ENCODE assay signal across 10 cellular contexts in the genomic region with DNA sequence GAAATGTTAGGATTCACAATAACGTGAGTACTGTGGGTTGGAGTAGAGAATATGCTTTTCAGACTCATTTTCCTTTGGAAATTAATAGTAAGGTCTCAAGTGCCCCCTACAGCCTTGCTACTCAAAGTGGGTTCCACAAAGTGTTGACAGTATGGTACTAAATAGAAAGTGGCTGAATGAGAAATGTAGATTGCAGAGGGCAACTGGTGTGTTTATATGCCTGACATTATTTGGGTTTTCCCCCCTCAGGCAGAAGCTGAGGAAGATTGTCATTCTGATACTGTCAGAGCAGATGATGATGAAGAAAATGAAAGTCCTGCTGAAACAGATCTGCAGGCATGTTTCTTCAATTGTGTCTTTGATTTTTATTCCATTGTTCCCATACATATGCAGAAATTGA. TPM values are rescaled to one million over a fixed set of nuclear protein-coding genes. Genes with fewer than 3 reads are reported as not detected.
DNase-seq lines count a peak whose midpoint lies in the region; ATAC-seq and TF ChIP-seq lines count a peak whose summit lies in the region.
"Had no signal": no experiment of that assay in that cellular context is flagged by ENCODE, and none has a peak within 500 bp of the region (broad histone marks: within the 10 kb centered on the region; RNA-seq: fewer than 3 reads in every experiment).

No MANE protein-coding gene starts in this region.

- H3K4me3 ChIP-seq in CD8-positive, alpha-beta T cell (ENCODE audit: low read depth, low read length): no peak overlapping the region
- no peak overlapping the region for H3K4me3 ChIP-seq in colonic mucosa

- CTCF ChIA-PET in CD8-positive, alpha-beta T cell (lab: Charles Lee): interaction anchor here (0.6 kb wide), 1 partner anchor 184 kb away, joined by 3 read pairs; no protein-coding TSS in a partner anchor

- H3K27me3 ChIP-seq in CD8-positive, alpha-beta T cell (ENCODE audit: insufficient read depth, low read length): no peaks in the 10 kb centered on the region
- H3K27me3 ChIP-seq in colonic mucosa: no peaks in the 10 kb centered on the region

- peak; percentile 43 for ATAC-seq in CD8-positive, alpha-beta T cell
- peak; percentile 70 for ATAC-seq in GM18861 (IDR thresholded peaks at IDR 0.05; ENCODE audit: unreplicated experiment)
- peak; percentile 91 for ATAC-seq in HG02884 (IDR thresholded peaks at IDR 0.05; ENCODE audit: unreplicated experiment)
- ATAC-seq in activated naive CD4-positive, alpha-beta T cell treated with anti-CD3 and anti-CD28 coated beads, Interleukin-2, amount 50 U/mL, for 72 hours: peak; percentile 99

- H3K27ac Mint-ChIP-seq in CD8-positive, alpha-beta T cell: no peak overlapping the region
- peak overlapping the region; percentile 12 to 37 for H3K27ac Mint-ChIP-seq in activated naive CD4-positive, alpha-beta T cell treated with anti-CD3 and anti-CD28 coated beads, Interleukin-2, amount 50 U/mL, for 72 hours

- no peak for DNase-seq in CD8-positive, alpha-beta T cell
- DNase-seq in activated naive CD4-positive, alpha-beta T cell treated with anti-CD3 and anti-CD28 coated beads, Interleukin-2, amount 50 U/mL, for 72 hours (ENCODE audit: low spot score in 2 of 2): peak in 1 of 2 donors; percentile 26
- DNase-seq in NCI-H2171 (lab: John Stamatoyannopoulos, UW) (no peak), GM19238 (ENCODE audit: insufficient read length, low spot score) (no peak), colonic mucosa (no peak), kidney glomerular epithelial cell (lab: John Stamatoyannopoulos, UW) (no peak)
- DNase-seq: aorta, NCI-H187 had no signal

- peaks cover 13% of the 10 kb centered on the region for H3K36me3 ChIP-seq in CD8-positive, alpha-beta T cell (ENCODE audit: insufficient read depth, low read length)
- H3K36me3 ChIP-seq in colonic mucosa: no peaks in the 10 kb centered on the region

- no peaks in the 10 kb centered on the region for H3K9me3 ChIP-seq in CD8-positive, alpha-beta T cell (ENCODE audit: low read length)
- H3K9me3 ChIP-seq in colonic mucosa: no peaks in the 10 kb centered on the region

- peaks cover 34% of the 10 kb centered on the region for H3K36me3 Mint-ChIP-seq in CD8-positive, alpha-beta T cell
- H3K36me3 Mint-ChIP-seq in activated naive CD4-positive, alpha-beta T cell treated with anti-CD3 and anti-CD28 coated beads, Interleukin-2, amount 50 U/mL, for 72 hours: peaks cover 4 to 14% of the 10 kb centered on the region in 2 donors

- POLR2A ChIA-PET in CD8-positive, alpha-beta T cell (lab: Charles Lee): no interaction called here

- H3K27me3 Mint-ChIP-seq in CD8-positive, alpha-beta T cell (ENCODE audit: low read depth): no peaks in the 10 kb centered on the region

- H3K4me3 Mint-ChIP-seq in CD8-positive, alpha-beta T cell: no peak overlapping the region

- peaks cover 16% of the 10 kb centered on the region for H3K4me1 ChIP-seq in CD8-positive, alpha-beta T cell (ENCODE audit: insufficient read depth, low read length)
- peaks cover 7% of the 10 kb centered on the region for H3K4me1 ChIP-seq in colonic mucosa

- no peak for TF ChIP-seq CTCF in CD8-positive, alpha-beta T cell (IDR thresholded peaks at IDR 0.05)
- no peak for TF ChIP-seq CTCF in colonic mucosa (IDR thresholded peaks at IDR 0.05)

- H3K9me3 Mint-ChIP-seq in CD8-positive, alpha-beta T cell: no peaks in the 10 kb centered on the region
- H3K9me3 Mint-ChIP-seq in activated naive CD4-positive, alpha-beta T cell treated with anti-CD3 and anti-CD28 coated beads, Interleukin-2, amount 50 U/mL, for 72 hours: no peaks in the 10 kb centered on the region

- H3K27ac ChIP-seq in CD8-positive, alpha-beta T cell (ENCODE audit: low read depth, low read length): no peak overlapping the region
- no peak overlapping the region for H3K27ac ChIP-seq in colonic mucosa

- H3K4me1 Mint-ChIP-seq in CD8-positive, alpha-beta T cell (ENCODE audit: low read depth): peaks cover 43% of the 10 kb centered on the region

- intact Hi-C loops in CD8-positive, alpha-beta T cell (cut with DNase I, micrococcal nuclease): no loop called here
- intact Hi-C loops in colonic mucosa (cut with DNase I): no loop called here

- H3K9ac ChIP-seq in colonic mucosa (ENCODE audit: low read depth in 2 of 2, low read length in 2 of 2): no peak overlapping the region

RNA-seq across cellular contexts. Expression of gene FBXO9, which starts 5.6 kb away (rescaled TPM):
- 10 to 100 TPM; 63.7 to 67.8 TPM for total RNA-seq in CD8-positive, alpha-beta T cell
- total RNA-seq in activated naive CD4-positive, alpha-beta T cell treated with anti-CD3 and anti-CD28 coated beads, Interleukin-2, amount 50 U/mL, for 72 hours: 10 to 100 TPM; 33.3 to 55.5 TPM
- 10 to 100 TPM; 49.7 to 57.9 TPM for total RNA-seq in colonic mucosa

RNA-seq across cellular contexts. Expression of gene CILK1, which starts 9.2 kb away (rescaled TPM):
- total RNA-seq in CD8-positive, alpha-beta T cell: 1 to 10 TPM; 2.7 TPM
- total RNA-seq in activated naive CD4-positive, alpha-beta T cell treated with anti-CD3 and anti-CD28 coated beads, Interleukin-2, amount 50 U/mL, for 72 hours: 1 to 10 TPM; 2.6 to 6.8 TPM
- 10 to 100 TPM; 15.6 to 24.8 TPM for total RNA-seq in colonic mucosa

Comparison
In these comparisons a context has a peak if more than half of its experiments do, and no peak if none do; other contexts are left out.
1. ATAC-seq: peak in every context shown above with its lines; median percentile 99 in activated naive CD4-positive, alpha-beta T cell treated with anti-CD3 and anti-CD28 coated beads, Interleukin-2, amount 50 U/mL, for 72 hours; 91 in HG02884; 70 in GM18861; 43 in CD8-positive, alpha-beta T cell.